In the genomic region with DNA sequence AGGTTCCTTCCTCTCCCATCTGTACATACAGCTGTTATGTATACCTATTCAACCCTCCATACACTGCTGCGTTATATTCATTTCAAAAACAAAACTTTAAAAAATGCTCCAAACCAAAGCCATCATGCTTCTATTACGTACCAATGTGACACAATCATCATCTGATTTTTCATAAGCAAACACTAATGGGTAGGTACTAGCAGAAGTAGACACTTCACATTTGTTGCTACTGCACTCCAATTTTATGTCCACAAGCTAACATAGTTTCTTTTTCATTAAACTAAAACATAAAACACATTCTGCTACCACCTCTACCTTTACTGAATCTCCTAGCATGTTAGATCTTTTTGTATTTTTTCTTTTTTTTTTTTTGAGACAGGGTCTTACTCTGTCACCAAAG, we compare ENCODE assay signal across 24 cellular contexts. TPM values are rescaled to one million over a fixed set of nuclear protein-coding genes. Genes with fewer than 3 reads are reported as not detected.
DNase-seq lines count a peak whose midpoint lies in the region; ATAC-seq and TF ChIP-seq lines count a peak whose summit lies in the region.
"Had no signal": no experiment of that assay in that cellular context is flagged by ENCODE, and none has a peak within 500 bp of the region (broad histone marks: within the 10 kb centered on the region; RNA-seq: fewer than 3 reads in every experiment).

No MANE protein-coding gene starts in this region.

- DNase-seq in central memory CD8-positive, alpha-beta T cell (ENCODE audit: low spot score in 2 of 2): no peak
- DNase-seq in left lung (no peak), lower lobe of right lung (no peak), upper lobe of right lung (no peak), H7 (no peak), G401 (ENCODE audit: low spot score) (no peak), NCI-H1048 (lab: John Stamatoyannopoulos, UW) (no peak)
- DNase-seq: 8988T; ACHN; BE2C; C1 segment of cervical spinal cord; CD4-positive, alpha-beta memory T cell; CD4-positive, CD25-positive, alpha-beta regulatory T cell; CD8-positive, alpha-beta memory T cell; COR-L47; DMS 273 treated with DMSO at 0.1 percent for 48 hours; DMS153; DMS53; DMS79; DND-41; EL; GF-D8 had no signal

- no peaks in the 10 kb centered on the region for H3K27me3 Mint-ChIP-seq in central memory CD8-positive, alpha-beta T cell
- H3K27me3 Mint-ChIP-seq: CD4-positive, alpha-beta memory T cell; CD4-positive, CD25-positive, alpha-beta regulatory T cell; CD8-positive, alpha-beta memory T cell had no signal

- H3K4me1 ChIP-seq in left lung (no peaks in the 10 kb centered on the region), lower lobe of right lung (peaks cover 4% of the 10 kb centered on the region), upper lobe of right lung (peaks cover 5% of the 10 kb centered on the region)
- H3K4me1 ChIP-seq: BE2C had no signal

- peaks cover 5% of the 10 kb centered on the region for H3K4me1 Mint-ChIP-seq in central memory CD8-positive, alpha-beta T cell
- H3K4me1 Mint-ChIP-seq: CD14-positive monocyte had no signal

- no peak for ATAC-seq in central memory CD8-positive, alpha-beta T cell (replicated peaks; ENCODE audit: extremely low read depth, poor library complexity, severe bottlenecking)
- ATAC-seq in left lung (peak; percentile 84), lower lobe of right lung (peak; percentile 74 to 93), upper lobe of right lung (peak; percentile 76)

- peak overlapping the region; percentile 88 for H3K27ac Mint-ChIP-seq in central memory CD8-positive, alpha-beta T cell (ENCODE audit: low read depth)
- H3K27ac Mint-ChIP-seq: CD4-positive, CD25-positive, alpha-beta regulatory T cell; CD8-positive, alpha-beta memory T cell had no signal

- peaks cover 29% of the 10 kb centered on the region for H3K36me3 Mint-ChIP-seq in central memory CD8-positive, alpha-beta T cell (ENCODE audit: insufficient read depth)

- intact Hi-C loops in left lung (cut with DNase I) (no loop called here), lower lobe of right lung (cut with DNase I) (no loop called here), upper lobe of right lung (cut with DNase I) (no loop called here)

- H3K36me3 ChIP-seq in left lung (peaks cover 0 to 40% of the 10 kb centered on the region in 2 donors), lower lobe of right lung (peaks cover 43% of the 10 kb centered on the region), upper lobe of right lung (peaks cover 27% of the 10 kb centered on the region), H7 (replicated peaks; ENCODE audit: control insufficient read depth, insufficient read depth, low read length) (peaks cover 4% of the 10 kb centered on the region)

- TF ChIP-seq CTCF in left lung (IDR thresholded peaks at IDR 0.05) (no peak), lower lobe of right lung (IDR thresholded peaks at IDR 0.05) (no peak), upper lobe of right lung (IDR thresholded peaks at IDR 0.05) (no peak)

- H3K9me3 ChIP-seq in left lung: no peaks in the 10 kb centered on the region
- no peaks in the 10 kb centered on the region for H3K9me3 ChIP-seq in lower lobe of right lung
- no peaks in the 10 kb centered on the region for H3K9me3 ChIP-seq in upper lobe of right lung
- H3K9me3 ChIP-seq: BE2C had no signal

- no peak overlapping the region for H3K27ac ChIP-seq in left lung
- H3K27ac ChIP-seq in lower lobe of right lung: no peak overlapping the region
- no peak overlapping the region for H3K27ac ChIP-seq in upper lobe of right lung
- H3K27ac ChIP-seq: BLaER1 had no signal

- H3K4me3 Mint-ChIP-seq in central memory CD8-positive, alpha-beta T cell: no peak overlapping the region
- H3K4me3 Mint-ChIP-seq: CD14-positive monocyte; CD4-positive, alpha-beta memory T cell; CD4-positive, CD25-positive, alpha-beta regulatory T cell; CD8-positive, alpha-beta memory T cell had no signal

- H3K27me3 ChIP-seq in left lung: no peaks in the 10 kb centered on the region
- no peaks in the 10 kb centered on the region for H3K27me3 ChIP-seq in lower lobe of right lung (ENCODE audit: low read depth)
- H3K27me3 ChIP-seq in upper lobe of right lung: no peaks in the 10 kb centered on the region
- H3K27me3 ChIP-seq in H7 (ENCODE audit: control insufficient read depth, insufficient read depth, low read length): no peaks in the 10 kb centered on the region
- H3K27me3 ChIP-seq: BE2C, BLaER1 had no signal

- no peak overlapping the region for H3K4me3 ChIP-seq in left lung
- no peak overlapping the region for H3K4me3 ChIP-seq in lower lobe of right lung
- no peak overlapping the region for H3K4me3 ChIP-seq in upper lobe of right lung
- no peak overlapping the region for H3K4me3 ChIP-seq in H7 (ENCODE audit: insufficient read depth, low read depth, low read length)
- H3K4me3 ChIP-seq: BLaER1 had no signal

- no peaks in the 10 kb centered on the region for H3K9me3 Mint-ChIP-seq in central memory CD8-positive, alpha-beta T cell
- H3K9me3 Mint-ChIP-seq: CD4-positive, alpha-beta memory T cell; CD4-positive, CD25-positive, alpha-beta regulatory T cell; CD8-positive, alpha-beta memory T cell had no signal

- in situ Hi-C loops in G401 (cut with HindIII; ENCODE audit: low sequenced_read_pairs): no loop called here

RNA-seq across cellular contexts. Expression of a gene that starts 57.5 kb away (rescaled TPM):
- total RNA-seq in left lung: 10 to 100 TPM; 30.0 to 37.9 TPM
- total RNA-seq in lower lobe of right lung: 35.7 TPM
- 31.2 TPM for total RNA-seq in upper lobe of right lung
- 33.2 and 42.7 TPM in 2 replicates for total RNA-seq in H7 (2014; rRNA removed; shearing (Covaris generic))
- total RNA-seq in G401 (2014; rRNA removed; shearing (Covaris generic)): 27.2 and 36.2 TPM in 2 replicates
